32 cellular contexts compared by ENCODE assay signal in the genomic region with DNA sequence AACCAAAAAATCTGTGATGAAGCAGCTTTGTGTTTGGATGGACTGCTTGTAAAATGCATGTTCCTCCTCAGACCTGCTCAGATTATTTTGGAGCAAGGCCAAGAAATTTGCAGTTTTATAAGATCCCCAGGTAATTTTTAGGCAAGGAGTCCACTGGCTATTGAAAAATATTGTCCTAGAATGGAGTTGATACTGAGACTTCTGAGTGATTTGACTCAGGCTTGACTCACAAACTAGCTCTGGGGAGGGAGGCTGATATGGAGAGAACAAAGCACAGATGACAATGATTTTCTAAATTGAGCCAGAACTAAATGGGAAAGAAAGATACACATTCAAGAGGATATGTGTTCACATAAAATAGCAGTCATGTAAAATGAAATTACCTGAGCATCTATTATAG. TPM values are rescaled to one million over a fixed set of nuclear protein-coding genes. Genes with fewer than 3 reads are reported as not detected.
DNase-seq lines count a peak whose midpoint lies in the region; ATAC-seq, FAIRE-seq and TF ChIP-seq lines count a peak whose summit lies in the region.
"Had no signal": no experiment of that assay in that cellular context is flagged by ENCODE, and none has a peak within 500 bp of the region (broad histone marks: within the 10 kb centered on the region; RNA-seq: fewer than 3 reads in every experiment).

No MANE protein-coding gene starts in this region.

- H3K36me3 ChIP-seq in HCT116 (ENCODE audit: control insufficient read depth in 1 of 2, insufficient read depth in 2 of 2, low read length in 2 of 2) (peaks cover 5 to 6% of the 10 kb centered on the region in 2 experiments; a peak in 2 of 4 replicates), astrocyte (ENCODE audit: insufficient read depth, low read length) (peaks cover 4% of the 10 kb centered on the region), MG63 (peaks cover 3% of the 10 kb centered on the region; the same call in 1 of the 2 replicates)
- H3K36me3 ChIP-seq: ovary had no signal

- H3K9me2 ChIP-seq in HCT116 (ENCODE audit: insufficient read depth): no peaks in the 10 kb centered on the region

- intact Hi-C loops in HCT116 (cut with micrococcal nuclease): no loop called here
- intact Hi-C loops in CD14-positive monocyte (cut with micrococcal nuclease): no loop called here

- no peak overlapping the region for H3K4me3 ChIP-seq in HCT116 (replicated peaks in 1 of 2; ENCODE audit: low read depth in 1 of 2, low read length in 2 of 2)
- H3K4me3 ChIP-seq in astrocyte (ENCODE audit: insufficient read depth, low read depth, low read length): no peak overlapping the region
- no peak overlapping the region for H3K4me3 ChIP-seq in MG63
- H3K4me3 ChIP-seq: BLaER1 treated with 17β-estradiol and CSF1 and Interleukin-3, amounts not matched to agents 10 nM and 100 nM; ovary; SK-N-MC; vagina had no signal

- no peaks in the 10 kb centered on the region for H3K79me2 ChIP-seq in HCT116 (ENCODE audit: insufficient read depth, low read length)
- no peaks in the 10 kb centered on the region for H3K79me2 ChIP-seq in astrocyte (ENCODE audit: insufficient read depth, low read length)

- DNase-seq in AG08396 (ENCODE audit: low spot score) (peak; percentile 6), HCT116 (ENCODE audit: low read depth, low spot score) (no peak), astrocyte (ENCODE audit: low read depth) (peak; percentile 1), foreskin keratinocyte (peak in 1 of 2 donors; percentile 22), MG63 (no peak), CD14-positive monocyte (ENCODE audit: low spot score) (no peak), T-helper 2 cell (no peak)
- DNase-seq in stimulated activated naive CD8-positive, alpha-beta T cell treated with anti-CD3 and anti-CD28 coated beads, Interleukin-15, Interleukin-2, amounts not matched to agents 100 U/mL and 50 U/mL, for 24 hours: no peak
- DNase-seq: activated CD4-positive, alpha-beta T cell treated with anti-CD3 and anti-CD28 coated beads, Interleukin-2, amount 50 U/mL, for 1 hour; activated CD8-positive, alpha-beta memory T cell treated with anti-CD3 and anti-CD28 coated beads, Interleukin-2, amount 10 ng/mL, durations not matched to agents 7 days and 5 days; activated naive CD4-positive, alpha-beta T cell treated with anti-CD3 and anti-CD28 coated beads, Interleukin-2, amount 50 U/mL, for 16 hours; amygdala; Caco-2; caudate nucleus; Karpas-422; naive thymus-derived CD8-positive, alpha-beta T cell; NCI-H1092; NCI-H2029; NCI-H345; NCI-H748 treated with DMSO at 0.1 percent for 48 hours; ovary; RPMI8226; stimulated activated CD4-positive, alpha-beta T cell treated with anti-CD3 and anti-CD28 coated beads, Interleukin-12 subunit alpha, Interleukin-12 subunit beta, amount 100 ng/mL, for 4 hours; stimulated activated naive CD4-positive, alpha-beta T cell treated with Interleukin-2 at 50 U/mL for 16 hours; T-helper 17 cell; WERI-Rb-1 had no signal

- H3K27me3 Mint-ChIP-seq in astrocyte (ENCODE audit: low read depth, unreplicated experiment): no peaks in the 10 kb centered on the region
- H3K27me3 Mint-ChIP-seq in CD14-positive monocyte (ENCODE audit: low read depth in 3 of 3): no peaks in the 10 kb centered on the region
- H3K27me3 Mint-ChIP-seq: activated CD8-positive, alpha-beta memory T cell treated with anti-CD3 and anti-CD28 coated beads, Interleukin-2, amount 10 ng/mL, durations not matched to agents 7 days and 5 days; naive thymus-derived CD8-positive, alpha-beta T cell; T-helper 17 cell had no signal

- POLR2A ChIA-PET in HCT116 (lab: Charles Lee): no interaction called here

- H3K4me2 ChIP-seq in HCT116 (ENCODE audit: low read length) (no peak overlapping the region), astrocyte (ENCODE audit: low read length) (peak overlapping the region; percentile 30)
- H3K4me2 ChIP-seq: BLaER1 treated with 17β-estradiol and CSF1 and Interleukin-3, amounts not matched to agents 10 nM and 100 nM had no signal

- H2AFZ ChIP-seq in HCT116 (ENCODE audit: low read depth, low read length, poor library complexity, severe bottlenecking) (no peak overlapping the region), astrocyte (ENCODE audit: low read depth, low read length) (peak overlapping the region; percentile 3)

- CTCF ChIA-PET in HCT116 (lab: Charles Lee): no interaction called here

- no peaks in the 10 kb centered on the region for H3K9me3 Mint-ChIP-seq in astrocyte (ENCODE audit: unreplicated experiment)
- H3K9me3 Mint-ChIP-seq in CD14-positive monocyte: no peaks in the 10 kb centered on the region
- H3K9me3 Mint-ChIP-seq: mesothelial cell of epicardium; naive thymus-derived CD8-positive, alpha-beta T cell had no signal

- H3K4me1 ChIP-seq in HCT116 (ENCODE audit: control insufficient read depth in 1 of 2, insufficient read depth in 2 of 2, low read length in 2 of 2): no peaks in the 10 kb centered on the region
- H3K4me1 ChIP-seq in astrocyte (ENCODE audit: insufficient read depth, low read length): no peaks in the 10 kb centered on the region
- H3K4me1 ChIP-seq in foreskin keratinocyte: peaks cover 4% of the 10 kb centered on the region
- H3K4me1 ChIP-seq: BLaER1 treated with 17β-estradiol and CSF1 and Interleukin-3, amounts not matched to agents 10 nM and 100 nM; vagina had no signal

- TF ChIP-seq CTCF in HCT116 (IDR thresholded peaks at IDR 0.05 in 2 of 3, conservative IDR thresholded peaks at IDR 0.05 in 1 of 3; ENCODE audit: borderline replicate concordance in 1 of 3, insufficient read depth in 1 of 3, low read depth in 2 of 3, low read length in 2 of 3): no peak
- TF ChIP-seq CTCF in astrocyte (IDR thresholded peaks at IDR 0.05; ENCODE audit: insufficient read depth, low read depth, low read length): no peak
- TF ChIP-seq CTCF in foreskin keratinocyte (conservative IDR thresholded peaks at IDR 0.05): no peak
- no peak for TF ChIP-seq CTCF in CD14-positive monocyte (IDR thresholded peaks at IDR 0.05)

- H3K9me3 ChIP-seq in HCT116 (ENCODE audit: control insufficient read depth in 1 of 2, insufficient read depth in 1 of 2, low read depth in 1 of 2, low read length in 2 of 2) (no peaks in the 10 kb centered on the region), astrocyte (ENCODE audit: insufficient read depth, low read depth, low read length) (no peaks in the 10 kb centered on the region), MG63 (no peaks in the 10 kb centered on the region)
- H3K9me3 ChIP-seq: BLaER1 treated with 17β-estradiol and CSF1 and Interleukin-3, amounts not matched to agents 10 nM and 100 nM; Caco-2; ovary; vagina had no signal

- TSS peak; percentile 23 for BruUV-seq in HCT116 (replicated peaks; lab: Mats Ljungman, UMichigan)

- FAIRE-seq in astrocyte (lab: Jason Lieb, UNC): no peak
- FAIRE-seq: endometrium had no signal

- no peak overlapping the region for H3K4me3 Mint-ChIP-seq in astrocyte (ENCODE audit: unreplicated experiment)
- no peak overlapping the region for H3K4me3 Mint-ChIP-seq in CD14-positive monocyte
- H3K4me3 Mint-ChIP-seq: activated CD8-positive, alpha-beta memory T cell treated with anti-CD3 and anti-CD28 coated beads, Interleukin-2, amount 10 ng/mL, durations not matched to agents 7 days and 5 days; mesothelial cell of epicardium; naive thymus-derived CD8-positive, alpha-beta T cell; T-helper 17 cell had no signal

- TF ChIP-seq POLR2A in HCT116 (IDR thresholded peaks at IDR 0.05; ENCODE audit: borderline replicate concordance, extremely low read depth, insufficient read depth, insufficient read length): no peak

- H3K4me1 Mint-ChIP-seq in astrocyte (ENCODE audit: low read depth, unreplicated experiment): no peaks in the 10 kb centered on the region
- H3K4me1 Mint-ChIP-seq in CD14-positive monocyte: no peaks in the 10 kb centered on the region
- H3K4me1 Mint-ChIP-seq: mesothelial cell of epicardium; naive thymus-derived CD8-positive, alpha-beta T cell had no signal

- no peak overlapping the region for H3K27ac ChIP-seq in HCT116 (ENCODE audit: low read depth, low read length)
- H3K27ac ChIP-seq in astrocyte (ENCODE audit: low read depth, low read length): no peak overlapping the region
- no peak overlapping the region for H3K27ac ChIP-seq in foreskin keratinocyte
- H3K27ac ChIP-seq: BLaER1 treated with 17β-estradiol and CSF1 and Interleukin-3, amounts not matched to agents 10 nM and 100 nM; ovary; SK-N-MC; vagina; WERI-Rb-1 had no signal

- no peak for TF ChIP-seq RAD21 in HCT116 (IDR thresholded peaks at IDR 0.05; ENCODE audit: low read depth)

- RAD21 ChIA-PET in HCT116 (lab: Charles Lee; ENCODE audit: low non-redundant PET in 1 of 2, low total read pairs in 2 of 2, uncharacterized antibody in 2 of 2, unreplicated experiment in 2 of 2): no interaction called here

- no peaks in the 10 kb centered on the region for H3K27me3 ChIP-seq in HCT116 (ENCODE audit: insufficient read depth, low read length)
- H3K27me3 ChIP-seq in astrocyte (ENCODE audit: insufficient read depth, low read length): no peaks in the 10 kb centered on the region
- no peaks in the 10 kb centered on the region for H3K27me3 ChIP-seq in foreskin keratinocyte
- H3K27me3 ChIP-seq in MG63: no peaks in the 10 kb centered on the region
- H3K27me3 ChIP-seq: BLaER1 treated with 17β-estradiol and CSF1 and Interleukin-3, amounts not matched to agents 10 nM and 100 nM; ovary; vagina had no signal

- no peak for ATAC-seq in HCT116
- ATAC-seq in foreskin keratinocyte: peak; percentile 82
- ATAC-seq in stimulated activated naive CD8-positive, alpha-beta T cell treated with anti-CD3 and anti-CD28 coated beads, Interleukin-15, Interleukin-2, amounts not matched to agents 100 U/mL and 50 U/mL, for 24 hours: no peak
- ATAC-seq: activated CD8-positive, alpha-beta memory T cell treated with anti-CD3 and anti-CD28 coated beads, Interleukin-2, amount 10 ng/mL, durations not matched to agents 7 days and 5 days; left lobe of liver; naive thymus-derived CD8-positive, alpha-beta T cell; T-helper 17 cell had no signal

- no peaks in the 10 kb centered on the region for H3K36me3 Mint-ChIP-seq in astrocyte (ENCODE audit: low read depth, unreplicated experiment)
- H3K36me3 Mint-ChIP-seq in CD14-positive monocyte: peaks cover 38 to 46% of the 10 kb centered on the region in 2 donors

- H3K9ac ChIP-seq in HCT116 (ENCODE audit: low read length) (no peak overlapping the region), astrocyte (ENCODE audit: low read length) (no peak overlapping the region)
- H3K9ac ChIP-seq: BLaER1 treated with 17β-estradiol and CSF1 and Interleukin-3, amounts not matched to agents 10 nM and 100 nM had no signal

- H3K27ac Mint-ChIP-seq in astrocyte (ENCODE audit: unreplicated experiment) (no peak overlapping the region), CD14-positive monocyte (no peak overlapping the region)
- H3K27ac Mint-ChIP-seq: activated CD8-positive, alpha-beta memory T cell treated with anti-CD3 and anti-CD28 coated beads, Interleukin-2, amount 10 ng/mL, durations not matched to agents 7 days and 5 days; mesothelial cell of epicardium; T-helper 17 cell had no signal

- no peaks in the 10 kb centered on the region for H4K20me1 ChIP-seq in HCT116 (ENCODE audit: insufficient read depth)
- no peaks in the 10 kb centered on the region for H4K20me1 ChIP-seq in astrocyte (ENCODE audit: insufficient read depth, low read length)
- H4K20me1 ChIP-seq: BLaER1 treated with 17β-estradiol and CSF1 and Interleukin-3, amounts not matched to agents 10 nM and 100 nM had no signal

RNA-seq across cellular contexts. Expression of gene AGL, which starts 36.7 kb away (rescaled TPM):
- 19.4 TPM for total RNA-seq in HCT116 (2021; ENCODE audit: unreplicated experiment)
- polyA plus RNA-seq in HCT116 (2012): 3.3 and 5.3 TPM in 2 replicates
- 11.2 and 11.7 TPM in 2 replicates for total RNA-seq in astrocyte
- 13.8 and 15.9 TPM in 2 replicates for total RNA-seq in foreskin keratinocyte
- 2.3 and 3.1 TPM in 2 replicates for polyA plus RNA-seq in foreskin keratinocyte
- 1.4 and 20.1 TPM in 2 replicates for total RNA-seq in MG63 (2014; rRNA removed; shearing (Covaris generic); ENCODE audit: low replicate concordance)
- polyA plus RNA-seq in CD14-positive monocyte: 1 to 10 TPM; 1.2 to 3.9 TPM

Comparison
In these comparisons a context has a peak if more than half of its experiments do, and no peak if none do; other contexts are left out.
1. DNase-seq: peak in AG08396 (single experiment) and astrocyte (single experiment); none in HCT116 (single experiment), stimulated activated naive CD8-positive, alpha-beta T cell treated with anti-CD3 and anti-CD28 coated beads, Interleukin-15, Interleukin-2, amounts not matched to agents 100 U/mL and 50 U/mL, for 24 hours (single experiment), MG63 (single experiment), CD14-positive monocyte (single experiment) and T-helper 2 cell (0 of 5).